ENCODE assay signal across 8 cellular contexts in genomic region chr1:91511386-91511785, GRCh38. TPM values are rescaled to one million over a fixed set of nuclear protein-coding genes. Genes with fewer than 3 reads are reported as not detected.
A peak's percentile ranks its signal among the peaks of the same experiment; 100 is the strongest.
DNase-seq lines count a peak whose midpoint lies in the region; ATAC-seq, FAIRE-seq and TF ChIP-seq lines count a peak whose summit lies in the region.

No MANE protein-coding gene starts in this region.

- TF ChIP-seq CTCF in heart left ventricle (IDR thresholded peaks at IDR 0.05) (peak; percentile 53 to 78 (median 60)), endothelial cell of umbilical vein (IDR thresholded peaks at IDR 0.05; ENCODE audit: extremely low read depth in 1 of 2, insufficient read depth in 1 of 2, low read depth in 1 of 2, low read length in 2 of 2) (peak; percentile 24 to 43), pancreas (IDR thresholded peaks at IDR 0.05) (peak in 3 of 4 donors; percentile 31 to 50 (median 47))

- H3K27me3 ChIP-seq in heart left ventricle: no peaks in the 10 kb centered on the region
- H3K27me3 ChIP-seq in right cardiac atrium (ENCODE audit: control insufficient read depth, insufficient read depth): no peaks in the 10 kb centered on the region
- H3K27me3 ChIP-seq in endothelial cell of umbilical vein (ENCODE audit: control insufficient read depth in 2 of 2, insufficient read depth in 2 of 2, low read length in 2 of 2): no peaks in the 10 kb centered on the region
- H3K27me3 ChIP-seq in pancreas: no peaks in the 10 kb centered on the region

- CTCF ChIA-PET in endothelial cell of umbilical vein (lab: Charles Lee): interaction anchor here (0.5 to 4.6 kb wide), 20 partner anchors 10 to 805 kb away, joined by 3 to 119 read pairs (median 4); partner anchors contain the start of genes CDC7 and TGFBR3

- H3K9me3 ChIP-seq in heart left ventricle (no peaks in the 10 kb centered on the region), right cardiac atrium (ENCODE audit: control insufficient read depth, low read length) (no peaks in the 10 kb centered on the region), endothelial cell of umbilical vein (replicated peaks; ENCODE audit: control insufficient read depth, insufficient read depth, low read length) (no peaks in the 10 kb centered on the region), pancreas (no peaks in the 10 kb centered on the region)

- H3K79me2 ChIP-seq in endothelial cell of umbilical vein (ENCODE audit: control insufficient read depth, insufficient read depth, low read length): no peaks in the 10 kb centered on the region

- H3K9me1 ChIP-seq in endothelial cell of umbilical vein (replicated peaks; ENCODE audit: control insufficient read depth, extremely low read depth, insufficient read depth, low read length): no peaks in the 10 kb centered on the region

- H3K27me3 Mint-ChIP-seq in stimulated activated memory B cell treated with anti-CD40 and anti-IgM and Interleukin-4, amounts not matched to agents 10 μg/mL and 1 μg/mL and 100 μg/mL, for 72 hours: no peaks in the 10 kb centered on the region

- no peak overlapping the region for H3K4me2 ChIP-seq in endothelial cell of umbilical vein (ENCODE audit: insufficient read depth, low read length)

- FAIRE-seq in endothelial cell of umbilical vein (lab: Jason Lieb, UNC) (no peak), pancreas (lab: Jason Lieb, UNC) (peak; percentile 93)

- WGBS in heart left ventricle, 4 donors: 35 to 47% (median 38%) methylated on average over 3 of the region's 3 CpGs
- 37% methylated on average over 3 of the region's 3 CpGs for WGBS in right cardiac atrium
- 30 to 33% methylated on average over 3 of the region's 3 CpGs for WGBS in pancreas, 2 donors

- H3K4me3 ChIP-seq in heart left ventricle (no peak overlapping the region), right cardiac atrium (ENCODE audit: low read length) (no peak overlapping the region), endothelial cell of umbilical vein (replicated peaks in 1 of 3; ENCODE audit: insufficient read depth in 1 of 3, low read depth in 1 of 3, low read length in 3 of 3) (no peak overlapping the region), pancreas (no peak overlapping the region)

- ATAC-seq in heart left ventricle (peak in 1 of 4 donors; percentile 58), right cardiac atrium (no peak), pancreas (peak in 3 of 4 donors; percentile 60 to 66 (median 63))
- ATAC-seq in stimulated activated memory B cell treated with anti-CD40 and anti-IgM and Interleukin-4, amounts not matched to agents 10 μg/mL and 1 μg/mL and 100 μg/mL, for 72 hours: no peak

- no peaks in the 10 kb centered on the region for H4K20me1 ChIP-seq in endothelial cell of umbilical vein (replicated peaks; ENCODE audit: control insufficient read depth, extremely low read depth, insufficient read depth, low read length)

- no peak for TF ChIP-seq POLR2A in heart left ventricle (IDR thresholded peaks at IDR 0.05)
- no peak for TF ChIP-seq POLR2A in endothelial cell of umbilical vein (IDR thresholded peaks at IDR 0.05; ENCODE audit: low read depth, low read length)

- H2AFZ ChIP-seq in endothelial cell of umbilical vein (ENCODE audit: low read depth, low read length): no peak overlapping the region

- peaks cover 0 to 56% (median 0%) of the 10 kb centered on the region in 9 donors for H3K36me3 ChIP-seq in heart left ventricle
- no peaks in the 10 kb centered on the region for H3K36me3 ChIP-seq in endothelial cell of umbilical vein (ENCODE audit: control insufficient read depth in 2 of 2, extremely low read depth in 1 of 2, insufficient read depth in 2 of 2, low read length in 2 of 2)
- no peaks in the 10 kb centered on the region for H3K36me3 ChIP-seq in pancreas

- no TSS peak for BruUV-seq in endothelial cell of umbilical vein (replicated peaks; lab: Mats Ljungman, UMichigan)

- no peak overlapping the region for H3K27ac Mint-ChIP-seq in stimulated activated memory B cell treated with anti-CD40 and anti-IgM and Interleukin-4, amounts not matched to agents 10 μg/mL and 1 μg/mL and 100 μg/mL, for 72 hours

- POLR2A ChIA-PET in endothelial cell of umbilical vein (lab: Charles Lee): interaction anchor here (0.6 kb wide), 1 partner anchor 406 kb away, joined by 3 read pairs; no protein-coding TSS in a partner anchor

- no peak overlapping the region for H3K4me3 Mint-ChIP-seq in stimulated activated memory B cell treated with anti-CD40 and anti-IgM and Interleukin-4, amounts not matched to agents 10 μg/mL and 1 μg/mL and 100 μg/mL, for 72 hours

- no peak overlapping the region for H3K27ac ChIP-seq in heart left ventricle
- no peak overlapping the region for H3K27ac ChIP-seq in right cardiac atrium (ENCODE audit: low read length)
- H3K27ac ChIP-seq in endothelial cell of umbilical vein (ENCODE audit: insufficient read depth, low read depth, low read length): no peak overlapping the region
- no peak overlapping the region for H3K27ac ChIP-seq in pancreas

- peaks cover 41% of the 10 kb centered on the region for H3K36me3 Mint-ChIP-seq in stimulated activated memory B cell treated with anti-CD40 and anti-IgM and Interleukin-4, amounts not matched to agents 10 μg/mL and 1 μg/mL and 100 μg/mL, for 72 hours

- H3K9ac ChIP-seq in endothelial cell of umbilical vein (replicated peaks; ENCODE audit: extremely low read depth, insufficient read depth, low read length): no peak overlapping the region

- dilution Hi-C loops in endothelial cell of umbilical vein (cut with MboI; ENCODE audit: extremely low pct_ligation_motif_present, low sequenced_read_pairs): no loop called here

- H3K4me1 ChIP-seq in heart left ventricle (no peaks in the 10 kb centered on the region), right cardiac atrium (ENCODE audit: control insufficient read depth, insufficient read depth, low read length) (no peaks in the 10 kb centered on the region), endothelial cell of umbilical vein (ENCODE audit: control insufficient read depth, extremely low read depth, insufficient read depth, low read length) (no peaks in the 10 kb centered on the region), pancreas (no peaks in the 10 kb centered on the region)

- H3K4me1 Mint-ChIP-seq in stimulated activated memory B cell treated with anti-CD40 and anti-IgM and Interleukin-4, amounts not matched to agents 10 μg/mL and 1 μg/mL and 100 μg/mL, for 72 hours: no peaks in the 10 kb centered on the region

- no peak for DNase-seq in heart left ventricle
- DNase-seq in right cardiac atrium: no peak
- peak; percentile 35 for DNase-seq in NCI-H69 (lab: John Stamatoyannopoulos, UW)
- peak; percentile 57 for DNase-seq in endothelial cell of umbilical vein (ENCODE audit: low read depth, low spot score)
- no peak for DNase-seq in pancreas
- no peak for DNase-seq in NCI-H1436 (lab: John Stamatoyannopoulos, UW)
- DNase-seq in stimulated activated CD4-positive, alpha-beta T cell treated with anti-CD3 and anti-CD28 coated beads, Interleukin-2, amount 100 ng/mL, for 24 hours: no peak

- H3K9me3 Mint-ChIP-seq in stimulated activated memory B cell treated with anti-CD40 and anti-IgM and Interleukin-4, amounts not matched to agents 10 μg/mL and 1 μg/mL and 100 μg/mL, for 72 hours: no peaks in the 10 kb centered on the region

- intact Hi-C loops in heart left ventricle (cut with DNase I) (loop anchor here in 8 of 10 donors (1.0 to 10.0 kb wide), 9 partner anchors 193 to 786 kb away; partner anchors contain the start of genes GLMN (in 4 of the 8), RPAP2 (in 4 of the 8) and TGFBR3 (in 1 of the 8)), right cardiac atrium (cut with DNase I) (loop anchor here in 3 of 4 donors (2.0 to 5.0 kb wide), 3 partner anchors 415 to 417 kb away; no protein-coding TSS in a partner anchor), endothelial cell of umbilical vein (cut with micrococcal nuclease) (loop anchor here (1.0 to 2.0 kb wide), 3 partner anchors 71 to 779 kb away; no protein-coding TSS in a partner anchor), pancreas (cut with DNase I) (loop anchor here (5.0 to 10.0 kb wide), 2 partner anchors 413 to 416 kb away; no protein-coding TSS in a partner anchor)

TF ChIP-seq in endothelial cell of umbilical vein, 7 proteins besides CTCF, POLR2A, EP300 and RAD21:
- no peak for TF ChIP-seq FOS (IDR thresholded peaks at IDR 0.05; ENCODE audit: borderline replicate concordance, insufficient read depth, low read length)

RNA-seq across cellular contexts. Expression of gene CDC7, which starts 10.7 kb away (rescaled TPM):
- total RNA-seq in heart left ventricle: 1 to 10 TPM in 4 of 9 donors, under 1 TPM in 5; 0.36 to 6.3 (median 0.97) TPM
- polyA plus RNA-seq in heart left ventricle: 1 to 10 TPM in 1 of 2 donors, under 1 TPM in 1; 0.30 to 1.2 TPM
- 1 to 10 TPM; 1.2 to 2.0 (median 1.7) TPM for total RNA-seq in right cardiac atrium
- 0.50 TPM for polyA plus RNA-seq in right cardiac atrium
- total RNA-seq in endothelial cell of umbilical vein: 11.7 and 13.4 TPM in 2 replicates
- 2.3 and 3.9 TPM in 2 replicates for polyA plus RNA-seq in endothelial cell of umbilical vein
- 5.2 and 6.6 TPM in 2 replicates for polyA plus RNA-seq in endothelial cell of umbilical vein (2011; cell fraction: cytosol; rRNA removed)
- 13.5 and 20.5 TPM in 2 replicates for polyA plus RNA-seq in endothelial cell of umbilical vein (2011; cell fraction: nucleus; rRNA removed)
- polyA plus RNA-seq in endothelial cell of umbilical vein (2012): 4.7 and 7.4 TPM in 2 replicates
- 5.5 and 6.4 TPM in 2 replicates for polyA minus RNA-seq in endothelial cell of umbilical vein
- 20.5 TPM for polyA minus RNA-seq in endothelial cell of umbilical vein (2011; cell fraction: cytosol; rRNA and poly(A)+ RNA removed)
- polyA minus RNA-seq in endothelial cell of umbilical vein (2011; cell fraction: nucleus; rRNA and poly(A)+ RNA removed): 5.2 and 7.6 TPM in 2 replicates
- total RNA-seq in pancreas: 1 to 10 TPM in 2 of 6 donors, under 1 TPM in 4; 0.56 to 2.4 (median 0.92) TPM
- 1 to 10 TPM in 1 of 2 donors, under 1 TPM in 1; 0.87 to 1.4 TPM for polyA plus RNA-seq in pancreas

Comparison
In these comparisons a context has a peak if more than half of its experiments do, and no peak if none do; other contexts are left out.
1. ATAC-seq: peak in pancreas (3 of 4); none in right cardiac atrium (0 of 2) and stimulated activated memory B cell treated with anti-CD40 and anti-IgM and Interleukin-4, amounts not matched to agents 10 μg/mL and 1 μg/mL and 100 μg/mL, for 72 hours (single experiment).
2. DNase-seq: peak in NCI-H69 (single experiment) and endothelial cell of umbilical vein (single experiment); none in heart left ventricle (0 of 5), right cardiac atrium (0 of 3), pancreas (0 of 6), NCI-H1436 (single experiment) and stimulated activated CD4-positive, alpha-beta T cell treated with anti-CD3 and anti-CD28 coated beads, Interleukin-2, amount 100 ng/mL, for 24 hours (0 of 2).
3. Peak in every context shown above with its lines, with median percentiles within 50 percentile points of each other: CTCF ChIP-seq.